In the genomic region with DNA sequence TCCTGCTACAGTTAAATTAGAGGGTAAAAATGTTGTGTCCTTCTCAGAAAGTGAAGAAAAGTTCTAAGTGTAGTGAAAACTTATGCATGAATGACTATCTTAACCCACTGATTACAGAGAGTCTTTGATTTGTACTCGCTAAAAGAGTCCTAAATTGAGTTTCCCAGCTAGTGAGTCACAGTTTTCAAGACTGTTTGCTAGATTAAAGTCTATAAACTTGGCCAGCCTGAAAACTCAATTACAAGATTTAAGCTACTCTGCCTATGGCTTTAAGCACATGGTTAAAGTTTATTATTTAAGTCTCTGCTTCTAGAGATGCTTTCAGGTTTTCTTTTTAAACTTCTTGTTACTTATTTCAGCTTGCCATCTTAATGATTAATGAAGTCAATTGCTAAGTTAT, we compare ENCODE assay signal across 12 cellular contexts.
"Had no signal": no experiment of that assay in that cellular context is flagged by ENCODE, and none has a peak within 500 bp of the region (broad histone marks: within the 10 kb centered on the region; RNA-seq: fewer than 3 reads in every experiment).

No MANE protein-coding gene starts in this region.

- H3K27me3 ChIP-seq: testis had no signal

- H3K27ac ChIP-seq: testis had no signal

- H3K9me3 ChIP-seq: testis had no signal

- ATAC-seq: activated CD8-positive, alpha-beta memory T cell treated with anti-CD3 and anti-CD28 coated beads, Interleukin-2, amount 10 ng/mL, durations not matched to agents 7 days and 5 days; activated T-cell treated with anti-CD3 and anti-CD28 coated beads, Interleukin-2, amount 50 U/mL, for 4 hours; naive thymus-derived CD4-positive, alpha-beta T cell; sciatic nerve had no signal

- H3K4me1 ChIP-seq: testis had no signal

- H3K4me3 ChIP-seq: testis had no signal

- DNase-seq: activated CD4-positive, alpha-beta T cell treated with anti-CD3 and anti-CD28 coated beads, Interleukin-2, amount 50 U/mL, for 4 hours; activated CD8-positive, alpha-beta memory T cell treated with anti-CD3 and anti-CD28 coated beads, Interleukin-2, amount 10 ng/mL, durations not matched to agents 7 days and 5 days; activated effector memory CD4-positive, alpha-beta T cell treated with anti-CD3 and anti-CD28 coated beads, Interleukin-2, amount 50 U/mL, for 16 hours; activated T-cell treated with anti-CD3 and anti-CD28 coated beads, Interleukin-2, amount 50 U/mL, for 4 hours; amygdala; dermis blood vessel endothelial cell; naive thymus-derived CD4-positive, alpha-beta T cell; nucleus accumbens; stimulated activated CD4-positive, alpha-beta T cell treated with anti-CD3 and anti-CD28 coated beads, Interleukin-2, amount 100 ng/mL, for 48 hours; stimulated activated CD8-positive, alpha-beta memory T cell treated with anti-CD3 and anti-CD28 coated beads, Interleukin-4, amount 100 ng/mL, for 48 hours; testis had no signal
